ENCODE assay signal across 8 cellular contexts in the genomic region with DNA sequence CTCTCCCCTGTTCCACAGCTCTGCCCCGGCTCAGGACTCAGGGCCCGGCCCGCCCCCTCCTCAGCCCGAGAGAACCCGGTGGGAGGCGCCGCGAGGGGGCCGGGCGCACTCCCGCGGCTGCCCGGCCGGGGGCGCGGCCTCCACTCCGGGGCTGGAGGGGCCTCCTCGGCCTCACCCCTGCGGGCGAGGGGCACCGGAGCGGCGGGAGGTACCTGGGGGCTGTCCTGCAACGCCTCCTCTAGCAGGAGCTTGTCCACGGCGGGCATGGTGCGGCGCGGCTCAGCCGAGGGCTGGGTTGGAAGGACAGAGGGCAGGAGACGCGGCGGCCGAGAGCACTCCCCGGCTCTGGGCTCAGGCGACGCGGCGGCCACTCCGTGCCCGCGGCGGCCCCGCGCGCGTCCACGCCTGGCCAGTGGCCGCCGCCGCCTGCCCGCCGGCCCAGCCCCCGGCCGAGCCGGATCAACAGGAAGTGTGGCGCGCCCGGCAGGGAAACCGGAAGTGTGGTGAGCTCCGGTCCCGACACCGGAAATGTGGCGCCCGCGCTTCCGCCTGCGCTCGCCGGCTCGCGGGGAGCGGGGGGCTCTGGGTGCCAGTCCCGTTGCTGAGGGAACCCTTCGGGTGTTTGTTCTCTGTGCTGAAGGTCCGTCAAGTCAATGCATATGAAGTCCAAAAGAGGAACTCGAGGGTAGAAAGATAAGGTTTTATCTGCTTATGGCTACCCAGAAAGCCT. TPM values are rescaled to one million over a fixed set of nuclear protein-coding genes. Genes with fewer than 3 reads are reported as not detected.
DNase-seq lines count a peak whose midpoint lies in the region; ATAC-seq, FAIRE-seq and TF ChIP-seq lines count a peak whose summit lies in the region.

A gene with protein sequence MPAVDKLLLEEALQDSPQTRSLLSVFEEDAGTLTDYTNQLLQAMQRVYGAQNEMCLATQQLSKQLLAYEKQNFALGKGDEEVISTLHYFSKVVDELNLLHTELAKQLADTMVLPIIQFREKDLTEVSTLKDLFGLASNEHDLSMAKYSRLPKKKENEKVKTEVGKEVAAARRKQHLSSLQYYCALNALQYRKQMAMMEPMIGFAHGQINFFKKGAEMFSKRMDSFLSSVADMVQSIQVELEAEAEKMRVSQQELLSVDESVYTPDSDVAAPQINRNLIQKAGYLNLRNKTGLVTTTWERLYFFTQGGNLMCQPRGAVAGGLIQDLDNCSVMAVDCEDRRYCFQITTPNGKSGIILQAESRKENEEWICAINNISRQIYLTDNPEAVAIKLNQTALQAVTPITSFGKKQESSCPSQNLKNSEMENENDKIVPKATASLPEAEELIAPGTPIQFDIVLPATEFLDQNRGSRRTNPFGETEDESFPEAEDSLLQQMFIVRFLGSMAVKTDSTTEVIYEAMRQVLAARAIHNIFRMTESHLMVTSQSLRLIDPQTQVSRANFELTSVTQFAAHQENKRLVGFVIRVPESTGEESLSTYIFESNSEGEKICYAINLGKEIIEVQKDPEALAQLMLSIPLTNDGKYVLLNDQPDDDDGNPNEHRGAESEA (minus strand): TSS at position 428 of the 730 bp plus-strand sequence. CDS start 162 bp downstream, at position 266.

- H3K4me3 Mint-ChIP-seq in WTC11, result peak within 1 kb of the TSS; percentile 88

- TF ChIP-seq CTCF in WTC11 (IDR thresholded peaks at IDR 0.05), result no peak
- TF ChIP-seq CTCF in bronchial epithelial cell (IDR thresholded peaks at IDR 0.05; ENCODE audit: insufficient read depth, low read length, severe bottlenecking), result peak; percentile 31
- TF ChIP-seq CTCF in smooth muscle cell (IDR thresholded peaks at IDR 0.05; ENCODE audit: borderline replicate concordance, insufficient read depth, poor library complexity, severe bottlenecking), result peak; percentile 30

- POLR2A ChIA-PET in WTC11 (lab: Charles Lee), result interaction anchor here (1.0 to 1.1 kb wide), 2 partner anchors 18 to 33 kb away, joined by 3 read pairs; no protein-coding TSS in a partner anchor

- WGBS in smooth muscle cell (ENCODE audit: low lambda C conversion rate), result under 1% methylated on average over 70 of the region's 77 CpGs

- H3K4me1 Mint-ChIP-seq in WTC11, result peaks cover 17% of the 10 kb centered on the region

- H2AFZ ChIP-seq in ACC112 (ENCODE audit: low read length, unreplicated experiment) (peak within 1 kb of the TSS; percentile 96), smooth muscle cell (ENCODE audit: low read depth) (peak within 1 kb of the TSS; percentile 90)

- no peak for FAIRE-seq in bronchial epithelial cell (lab: Jason Lieb, UNC)

- H3K36me3 Mint-ChIP-seq in WTC11, result no peaks in the 10 kb centered on the region

- 0 out of 2 replicates have a peak, but pooled peaks cover 3% of the 10 kb centered on the region for H3K9me3 Mint-ChIP-seq in WTC11

- H3K9me3 ChIP-seq in smooth muscle cell (replicated peaks; ENCODE audit: low read depth), result no peaks in the 10 kb centered on the region

- H3K36me3 ChIP-seq in ACC112 (ENCODE audit: insufficient read depth, low read length) (no peaks in the 10 kb centered on the region), bronchial epithelial cell (ENCODE audit: control insufficient read depth, insufficient read depth, low read length) (no peaks in the 10 kb centered on the region), smooth muscle cell (ENCODE audit: low read depth) (no peaks in the 10 kb centered on the region)

- peak within 1 kb of the TSS; percentile 96 for H3K4me3 ChIP-seq in ACC112 (ENCODE audit: low read depth, low read length)
- peak within 1 kb of the TSS; percentile 72 for H3K4me3 ChIP-seq in bronchial epithelial cell (ENCODE audit: low read depth, low read length)
- H3K4me3 ChIP-seq in smooth muscle cell, result peak within 1 kb of the TSS; percentile 96

- CTCF ChIA-PET in WTC11 (lab: Charles Lee), result interaction anchor here (0.7 to 1.5 kb wide), 8 partner anchors 10 to 147 kb away, joined by 3 to 6 read pairs (median 4); no protein-coding TSS in a partner anchor

- H3K27ac Mint-ChIP-seq in WTC11, result peak within 1 kb of the TSS; percentile 90

- peaks cover 11% of the 10 kb centered on the region for H3F3A ChIP-seq in smooth muscle cell (ENCODE audit: low read depth)

- H3K27ac ChIP-seq in ACC112 (ENCODE audit: low read depth, low read length) (peak within 1 kb of the TSS; percentile 79), smooth muscle cell (ENCODE audit: low read depth) (peak within 1 kb of the TSS; percentile 98)

- ATAC-seq in GM18867 (IDR thresholded peaks at IDR 0.05; ENCODE audit: unreplicated experiment) (peak; percentile 89), HG03135 (IDR thresholded peaks at IDR 0.05; ENCODE audit: unreplicated experiment) (peak; percentile 73), WTC11 (peak; percentile 80)

- peaks cover 8% of the 10 kb centered on the region for H3K27me3 Mint-ChIP-seq in WTC11 (ENCODE audit: low read depth)

- H4K20me1 ChIP-seq in smooth muscle cell (ENCODE audit: low read depth), result peaks cover 13% of the 10 kb centered on the region

- H3K79me2 ChIP-seq in ACC112 (ENCODE audit: control insufficient read depth, insufficient read depth, low read length, unreplicated experiment) (peaks cover 47% of the 10 kb centered on the region), smooth muscle cell (ENCODE audit: low read depth) (peaks cover 46% of the 10 kb centered on the region)

- DNase-seq in NCI-H2227 (lab: John Stamatoyannopoulos, UW; ENCODE audit: unreplicated experiment), result peak; percentile 95
- peak; percentile 81 for DNase-seq in WTC11 (ENCODE audit: low spot score)
- peak; percentile 54 for DNase-seq in bronchial epithelial cell (ENCODE audit: low read depth)
- peak; percentile 96 for DNase-seq in iPS-NIHi11 (ENCODE audit: low spot score)
- DNase-seq in smooth muscle cell (lab: John Stamatoyannopoulos, UW; ENCODE audit: unreplicated experiment), result peak; percentile 80

- peak within 1 kb of the TSS; percentile 92 for H3K9ac ChIP-seq in smooth muscle cell (ENCODE audit: low read depth)

- peaks cover 42% of the 10 kb centered on the region for H3K4me1 ChIP-seq in ACC112 (ENCODE audit: control insufficient read depth, insufficient read depth, low read length, unreplicated experiment)
- peaks cover 26% of the 10 kb centered on the region for H3K4me1 ChIP-seq in smooth muscle cell (ENCODE audit: low read depth)

- peak within 1 kb of the TSS; percentile 92 for H3K4me2 ChIP-seq in smooth muscle cell

- no peaks in the 10 kb centered on the region for H3K27me3 ChIP-seq in ACC112 (ENCODE audit: insufficient read depth, low read length)
- no peaks in the 10 kb centered on the region for H3K27me3 ChIP-seq in bronchial epithelial cell (ENCODE audit: control insufficient read depth, insufficient read depth, low read length)
- H3K27me3 ChIP-seq in smooth muscle cell (ENCODE audit: low read depth), result no peaks in the 10 kb centered on the region

TF ChIP-seq in WTC11, 78 proteins besides CTCF, POLR2A, EP300 and RAD21 (continues in another document):
- no peak for TF ChIP-seq IRF2 (CRISPR knock-in tag; IDR thresholded peaks at IDR 0.05; ENCODE audit: borderline replicate concordance, low read depth)
- TF ChIP-seq CBFB (CRISPR knock-in tag; IDR thresholded peaks at IDR 0.05; ENCODE audit: low read depth), result no peak
- TF ChIP-seq, protein P1, sequence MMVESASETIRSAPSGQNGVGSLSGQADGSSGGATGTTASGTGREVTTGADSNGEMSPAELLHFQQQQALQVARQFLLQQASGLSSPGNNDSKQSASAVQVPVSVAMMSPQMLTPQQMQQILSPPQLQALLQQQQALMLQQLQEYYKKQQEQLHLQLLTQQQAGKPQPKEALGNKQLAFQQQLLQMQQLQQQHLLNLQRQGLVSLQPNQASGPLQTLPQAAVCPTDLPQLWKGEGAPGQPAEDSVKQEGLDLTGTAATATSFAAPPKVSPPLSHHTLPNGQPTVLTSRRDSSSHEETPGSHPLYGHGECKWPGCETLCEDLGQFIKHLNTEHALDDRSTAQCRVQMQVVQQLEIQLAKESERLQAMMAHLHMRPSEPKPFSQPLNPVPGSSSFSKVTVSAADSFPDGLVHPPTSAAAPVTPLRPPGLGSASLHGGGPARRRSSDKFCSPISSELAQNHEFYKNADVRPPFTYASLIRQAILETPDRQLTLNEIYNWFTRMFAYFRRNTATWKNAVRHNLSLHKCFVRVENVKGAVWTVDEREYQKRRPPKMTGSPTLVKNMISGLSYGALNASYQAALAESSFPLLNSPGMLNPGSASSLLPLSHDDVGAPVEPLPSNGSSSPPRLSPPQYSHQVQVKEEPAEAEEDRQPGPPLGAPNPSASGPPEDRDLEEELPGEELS (CRISPR knock-in tag; IDR thresholded peaks at IDR 0.05), result 0 out of 2 replicates have a peak, but pooled peaks have one; percentile 32
- 0 out of 2 replicates have a peak, but pooled peaks have one; percentile 30 for TF ChIP-seq EMX1 (CRISPR knock-in tag; IDR thresholded peaks at IDR 0.05)
- peak; percentile 22; the same call in 1 of the 2 replicates for TF ChIP-seq TEAD1 (CRISPR knock-in tag; IDR thresholded peaks at IDR 0.05)
- no peak for TF ChIP-seq OVOL2 (CRISPR knock-in tag; IDR thresholded peaks at IDR 0.05; ENCODE audit: borderline replicate concordance)
- TF ChIP-seq FOXK1 (CRISPR knock-in tag; IDR thresholded peaks at IDR 0.05), result peak; percentile 92
- TF ChIP-seq, protein P2, sequence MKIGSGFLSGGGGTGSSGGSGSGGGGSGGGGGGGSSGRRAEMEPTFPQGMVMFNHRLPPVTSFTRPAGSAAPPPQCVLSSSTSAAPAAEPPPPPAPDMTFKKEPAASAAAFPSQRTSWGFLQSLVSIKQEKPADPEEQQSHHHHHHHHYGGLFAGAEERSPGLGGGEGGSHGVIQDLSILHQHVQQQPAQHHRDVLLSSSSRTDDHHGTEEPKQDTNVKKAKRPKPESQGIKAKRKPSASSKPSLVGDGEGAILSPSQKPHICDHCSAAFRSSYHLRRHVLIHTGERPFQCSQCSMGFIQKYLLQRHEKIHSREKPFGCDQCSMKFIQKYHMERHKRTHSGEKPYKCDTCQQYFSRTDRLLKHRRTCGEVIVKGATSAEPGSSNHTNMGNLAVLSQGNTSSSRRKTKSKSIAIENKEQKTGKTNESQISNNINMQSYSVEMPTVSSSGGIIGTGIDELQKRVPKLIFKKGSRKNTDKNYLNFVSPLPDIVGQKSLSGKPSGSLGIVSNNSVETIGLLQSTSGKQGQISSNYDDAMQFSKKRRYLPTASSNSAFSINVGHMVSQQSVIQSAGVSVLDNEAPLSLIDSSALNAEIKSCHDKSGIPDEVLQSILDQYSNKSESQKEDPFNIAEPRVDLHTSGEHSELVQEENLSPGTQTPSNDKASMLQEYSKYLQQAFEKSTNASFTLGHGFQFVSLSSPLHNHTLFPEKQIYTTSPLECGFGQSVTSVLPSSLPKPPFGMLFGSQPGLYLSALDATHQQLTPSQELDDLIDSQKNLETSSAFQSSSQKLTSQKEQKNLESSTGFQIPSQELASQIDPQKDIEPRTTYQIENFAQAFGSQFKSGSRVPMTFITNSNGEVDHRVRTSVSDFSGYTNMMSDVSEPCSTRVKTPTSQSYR (CRISPR knock-in tag; IDR thresholded peaks at IDR 0.05), result 0 out of 2 replicates have a peak, but pooled peaks have one; percentile 19
- TF ChIP-seq FOXP1 (CRISPR knock-in tag; IDR thresholded peaks at IDR 0.05; ENCODE audit: borderline replicate concordance), result peak; percentile 51; the same call in 1 of the 2 replicates

RNA-seq across cellular contexts. Expression of the gene that starts here (rescaled TPM):
- 16.1 to 21.7 TPM (median 19.9 TPM) in 3 replicates for total RNA-seq in WTC11 (2021)
- total RNA-seq in bronchial epithelial cell, result 21.4 and 23.2 TPM in 2 replicates
- total RNA-seq in smooth muscle cell, result 19.8 and 32.8 TPM in 2 replicates
- 17.7 and 22.4 TPM in 2 replicates for polyA plus RNA-seq in smooth muscle cell

Comparison
In these comparisons a context has a peak if more than half of its experiments do, and no peak if none do; other contexts are left out.
1. Peak in every context shown above with its lines: DNase-seq, ATAC-seq, H3K4me3 ChIP-seq and H3K27ac ChIP-seq.